8 cellular contexts compared by ENCODE assay signal in the genomic region with DNA sequence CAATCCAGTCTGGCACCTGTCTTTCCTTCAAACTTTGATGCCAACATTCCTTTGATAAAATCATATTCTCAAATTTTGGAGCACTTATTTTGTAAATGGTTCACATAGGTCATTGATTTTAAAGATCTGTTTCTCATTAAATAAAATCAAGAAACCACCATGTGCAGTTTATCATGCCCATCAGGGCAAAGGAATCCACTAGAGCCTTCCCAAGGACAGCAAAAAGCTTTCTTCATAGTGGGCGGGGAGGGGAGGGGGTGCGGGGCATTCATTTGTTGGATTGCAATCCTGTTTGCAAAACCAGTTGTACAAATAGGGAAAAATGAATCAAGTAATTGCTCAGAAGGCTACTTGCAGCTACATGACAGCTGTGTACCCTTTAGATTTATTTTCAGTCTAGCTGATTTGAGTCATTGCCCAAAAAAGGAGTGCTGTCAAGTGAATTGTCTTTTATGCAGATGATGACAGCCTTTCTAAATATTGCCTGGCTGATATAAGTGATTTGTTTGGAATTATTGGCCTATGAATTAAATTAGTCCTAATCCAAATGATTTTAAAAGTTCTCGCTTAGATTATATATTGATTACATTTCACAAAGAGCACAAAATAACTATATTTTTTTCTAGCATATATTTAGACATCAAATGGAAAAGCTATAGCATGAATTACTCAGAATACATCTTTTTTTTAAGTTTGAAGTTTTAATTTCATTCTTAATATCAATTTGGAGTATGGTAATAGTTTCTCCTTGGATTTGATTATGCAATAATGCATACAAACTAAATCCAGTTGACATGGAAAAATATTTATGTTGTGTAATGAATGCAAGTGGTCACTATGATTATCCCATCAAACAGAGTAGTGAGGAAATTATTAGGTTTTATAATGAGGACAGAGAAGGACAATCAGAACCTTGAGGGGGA. TPM values are rescaled to one million over a fixed set of nuclear protein-coding genes. Genes with fewer than 3 reads are reported as not detected.
DNase-seq lines count a peak whose midpoint lies in the region; ATAC-seq lines count a peak whose summit lies in the region.

No MANE protein-coding gene starts in this region.

- H3K27ac Mint-ChIP-seq in T-helper 17 cell: no peak overlapping the region

- no peak overlapping the region for H3K4me3 Mint-ChIP-seq in T-helper 17 cell

- H3K9me3 ChIP-seq in T-helper 17 cell (ENCODE audit: control insufficient read depth, low read length, poor library complexity, severe bottlenecking): no peaks in the 10 kb centered on the region

- peaks cover 5% of the 10 kb centered on the region for H3K36me3 Mint-ChIP-seq in T-helper 17 cell (ENCODE audit: low read depth)

- DNase-seq in A172 (ENCODE audit: low spot score): peak; percentile 30
- DNase-seq in SHP77 treated with DMSO at 0.1 percent for 48 hours (lab: John Stamatoyannopoulos, UW): peak; percentile 27
- DNase-seq in globus pallidus (ENCODE audit: low spot score): peak; percentile 48
- no peak for DNase-seq in T-helper 17 cell
- DNase-seq in medulla oblongata (ENCODE audit: extremely low spot score): no peak

- no peaks in the 10 kb centered on the region for H3K27me3 Mint-ChIP-seq in T-helper 17 cell

- ATAC-seq in GM21529 (IDR thresholded peaks at IDR 0.05; ENCODE audit: unreplicated experiment) (peak; percentile 29), T-helper 17 cell (no peak), HG03442 (IDR thresholded peaks at IDR 0.05; ENCODE audit: unreplicated experiment) (no peak), HG03097 (IDR thresholded peaks at IDR 0.05; ENCODE audit: low FRiP score, unreplicated experiment) (no peak)

- H3K4me1 Mint-ChIP-seq in T-helper 17 cell: peaks cover 31% of the 10 kb centered on the region

RNA-seq across cellular contexts. Expression of a gene that starts 23.2 kb away (rescaled TPM):
- total RNA-seq in A172 (2014; rRNA removed; shearing (Covaris generic)): 1.4 and 3.9 TPM in 2 replicates
- total RNA-seq in T-helper 17 cell: 10 to 100 TPM; 12.1 to 24.0 TPM

Comparison
In these comparisons a context has a peak if more than half of its experiments do, and no peak if none do; other contexts are left out.
1. DNase-seq: peak in A172 (single experiment), SHP77 treated with DMSO at 0.1 percent for 48 hours (single experiment) and globus pallidus (single experiment); none in T-helper 17 cell (0 of 3) and medulla oblongata (single experiment).